In the genomic region with DNA sequence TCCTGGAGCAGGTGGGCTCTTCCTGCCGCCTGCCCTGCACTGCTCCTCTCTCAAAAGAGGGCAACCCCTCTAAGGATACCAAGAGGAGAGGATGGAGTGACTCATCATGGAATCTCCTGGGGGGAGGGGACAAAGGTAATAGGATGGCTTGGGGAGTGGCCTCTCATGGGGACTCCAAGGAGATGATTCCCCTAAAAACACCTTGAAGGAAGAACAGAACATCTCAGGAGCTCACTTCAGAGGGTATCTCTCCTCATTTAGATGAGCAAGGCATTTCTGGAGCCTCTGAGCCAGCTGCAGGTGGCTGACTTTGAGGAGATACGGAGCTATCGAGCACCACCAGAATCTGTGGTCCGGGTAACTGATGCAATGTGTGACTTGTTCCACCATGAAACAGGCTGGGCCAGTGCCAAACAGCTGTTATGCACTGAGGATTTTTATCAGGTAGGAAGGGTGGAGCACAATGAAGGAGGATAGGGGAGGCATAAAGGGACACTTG, we compare ENCODE assay signal across 1 cellular context.
TF ChIP-seq lines count a peak whose summit lies in the region.

No MANE protein-coding gene starts in this region.

TF ChIP-seq in K562, 482 proteins besides CTCF, POLR2A, EP300 and RAD21 (continued from another document):
- TF ChIP-seq, protein P1, sequence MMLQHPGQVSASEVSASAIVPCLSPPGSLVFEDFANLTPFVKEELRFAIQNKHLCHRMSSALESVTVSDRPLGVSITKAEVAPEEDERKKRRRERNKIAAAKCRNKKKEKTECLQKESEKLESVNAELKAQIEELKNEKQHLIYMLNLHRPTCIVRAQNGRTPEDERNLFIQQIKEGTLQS (IDR thresholded peaks at IDR 0.05) = peak; percentile 94
- TF ChIP-seq, protein P1 (CRISPR knock-in tag; conservative IDR thresholded peaks at IDR 0.05) = no peak; the same call in 1 of the 2 replicates
- peak; percentile 88 for TF ChIP-seq STAT5A (IDR thresholded peaks at IDR 0.05; ENCODE audit: borderline replicate concordance, low read length)
- TF ChIP-seq MECOM (CRISPR knock-in tag; IDR thresholded peaks at IDR 0.05) = 0 out of 2 replicates have a peak, but pooled peaks have one; percentile 52
- peak; percentile 55; the same call in 1 of the 2 replicates for TF ChIP-seq BHLHE40 (IDR thresholded peaks at IDR 0.05; ENCODE audit: low read length)
- peak; percentile 98 for TF ChIP-seq TEAD4 (IDR thresholded peaks at IDR 0.05; ENCODE audit: low read length)
- TF ChIP-seq TEAD4 (CRISPR knock-in tag; IDR thresholded peaks at IDR 0.05; ENCODE audit: borderline replicate concordance) = no peak
- TF ChIP-seq ZBTB7A (IDR thresholded peaks at IDR 0.05; ENCODE audit: borderline replicate concordance, control insufficient read depth, low read depth, low read length) = no peak
- peak; percentile 84 for TF ChIP-seq TAF9B (IDR thresholded peaks at IDR 0.05; ENCODE audit: partially characterized antibody)
- TF ChIP-seq, protein P2, sequence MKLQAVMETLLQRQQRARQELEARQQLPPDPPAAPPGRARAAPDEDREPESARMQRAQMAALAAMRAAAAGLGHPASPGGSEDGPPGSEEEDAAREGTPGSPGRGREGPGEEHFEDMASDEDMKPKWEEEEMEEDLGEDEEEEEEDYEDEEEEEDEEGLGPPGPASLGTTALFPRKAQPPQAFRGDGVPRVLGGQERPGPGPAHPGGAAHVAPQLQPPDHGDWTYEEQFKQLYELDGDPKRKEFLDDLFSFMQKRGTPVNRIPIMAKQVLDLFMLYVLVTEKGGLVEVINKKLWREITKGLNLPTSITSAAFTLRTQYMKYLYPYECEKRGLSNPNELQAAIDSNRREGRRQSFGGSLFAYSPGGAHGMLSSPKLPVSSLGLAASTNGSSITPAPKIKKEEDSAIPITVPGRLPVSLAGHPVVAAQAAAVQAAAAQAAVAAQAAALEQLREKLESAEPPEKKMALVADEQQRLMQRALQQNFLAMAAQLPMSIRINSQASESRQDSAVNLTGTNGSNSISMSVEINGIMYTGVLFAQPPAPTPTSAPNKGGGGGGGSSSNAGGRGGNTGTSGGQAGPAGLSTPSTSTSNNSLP (IDR thresholded peaks at IDR 0.05; ENCODE audit: borderline replicate concordance, low read depth, low read length) = peak; percentile 26; the same call in 1 of the 2 replicates
- TF ChIP-seq KDM1A (IDR thresholded peaks at IDR 0.05) = peak; percentile 50 to 69; a peak in 2 of 4 replicates
- TF ChIP-seq, protein P3, sequence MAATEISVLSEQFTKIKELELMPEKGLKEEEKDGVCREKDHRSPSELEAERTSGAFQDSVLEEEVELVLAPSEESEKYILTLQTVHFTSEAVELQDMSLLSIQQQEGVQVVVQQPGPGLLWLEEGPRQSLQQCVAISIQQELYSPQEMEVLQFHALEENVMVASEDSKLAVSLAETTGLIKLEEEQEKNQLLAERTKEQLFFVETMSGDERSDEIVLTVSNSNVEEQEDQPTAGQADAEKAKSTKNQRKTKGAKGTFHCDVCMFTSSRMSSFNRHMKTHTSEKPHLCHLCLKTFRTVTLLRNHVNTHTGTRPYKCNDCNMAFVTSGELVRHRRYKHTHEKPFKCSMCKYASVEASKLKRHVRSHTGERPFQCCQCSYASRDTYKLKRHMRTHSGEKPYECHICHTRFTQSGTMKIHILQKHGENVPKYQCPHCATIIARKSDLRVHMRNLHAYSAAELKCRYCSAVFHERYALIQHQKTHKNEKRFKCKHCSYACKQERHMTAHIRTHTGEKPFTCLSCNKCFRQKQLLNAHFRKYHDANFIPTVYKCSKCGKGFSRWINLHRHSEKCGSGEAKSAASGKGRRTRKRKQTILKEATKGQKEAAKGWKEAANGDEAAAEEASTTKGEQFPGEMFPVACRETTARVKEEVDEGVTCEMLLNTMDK (IDR thresholded peaks at IDR 0.05; ENCODE audit: borderline replicate concordance, insufficient read depth, low read depth, low read length, poor library complexity, severe bottlenecking) = no peak
- peak; percentile 28; the same call in 1 of the 2 replicates for TF ChIP-seq MAFK (IDR thresholded peaks at IDR 0.05; ENCODE audit: low read length)
- TF ChIP-seq, protein P4, sequence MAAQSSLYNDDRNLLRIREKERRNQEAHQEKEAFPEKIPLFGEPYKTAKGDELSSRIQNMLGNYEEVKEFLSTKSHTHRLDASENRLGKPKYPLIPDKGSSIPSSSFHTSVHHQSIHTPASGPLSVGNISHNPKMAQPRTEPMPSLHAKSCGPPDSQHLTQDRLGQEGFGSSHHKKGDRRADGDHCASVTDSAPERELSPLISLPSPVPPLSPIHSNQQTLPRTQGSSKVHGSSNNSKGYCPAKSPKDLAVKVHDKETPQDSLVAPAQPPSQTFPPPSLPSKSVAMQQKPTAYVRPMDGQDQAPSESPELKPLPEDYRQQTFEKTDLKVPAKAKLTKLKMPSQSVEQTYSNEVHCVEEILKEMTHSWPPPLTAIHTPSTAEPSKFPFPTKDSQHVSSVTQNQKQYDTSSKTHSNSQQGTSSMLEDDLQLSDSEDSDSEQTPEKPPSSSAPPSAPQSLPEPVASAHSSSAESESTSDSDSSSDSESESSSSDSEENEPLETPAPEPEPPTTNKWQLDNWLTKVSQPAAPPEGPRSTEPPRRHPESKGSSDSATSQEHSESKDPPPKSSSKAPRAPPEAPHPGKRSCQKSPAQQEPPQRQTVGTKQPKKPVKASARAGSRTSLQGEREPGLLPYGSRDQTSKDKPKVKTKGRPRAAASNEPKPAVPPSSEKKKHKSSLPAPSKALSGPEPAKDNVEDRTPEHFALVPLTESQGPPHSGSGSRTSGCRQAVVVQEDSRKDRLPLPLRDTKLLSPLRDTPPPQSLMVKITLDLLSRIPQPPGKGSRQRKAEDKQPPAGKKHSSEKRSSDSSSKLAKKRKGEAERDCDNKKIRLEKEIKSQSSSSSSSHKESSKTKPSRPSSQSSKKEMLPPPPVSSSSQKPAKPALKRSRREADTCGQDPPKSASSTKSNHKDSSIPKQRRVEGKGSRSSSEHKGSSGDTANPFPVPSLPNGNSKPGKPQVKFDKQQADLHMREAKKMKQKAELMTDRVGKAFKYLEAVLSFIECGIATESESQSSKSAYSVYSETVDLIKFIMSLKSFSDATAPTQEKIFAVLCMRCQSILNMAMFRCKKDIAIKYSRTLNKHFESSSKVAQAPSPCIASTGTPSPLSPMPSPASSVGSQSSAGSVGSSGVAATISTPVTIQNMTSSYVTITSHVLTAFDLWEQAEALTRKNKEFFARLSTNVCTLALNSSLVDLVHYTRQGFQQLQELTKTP (IDR thresholded peaks at IDR 0.05; ENCODE audit: low read depth in 1 of 2, partially characterized antibody in 2 of 2) = peak in 1 of 2 experiments; percentile 72
- TF ChIP-seq SMARCA4 (IDR thresholded peaks at IDR 0.05) = peak; percentile 91
- TF ChIP-seq MAFG (tag; conservative IDR thresholded peaks at IDR 0.05) = 0 out of 2 replicates have a peak, but pooled peaks have one; percentile 20
- no peak for TF ChIP-seq MBD2 (IDR thresholded peaks at IDR 0.05; ENCODE audit: borderline replicate concordance, low read depth)
- TF ChIP-seq, protein P5, sequence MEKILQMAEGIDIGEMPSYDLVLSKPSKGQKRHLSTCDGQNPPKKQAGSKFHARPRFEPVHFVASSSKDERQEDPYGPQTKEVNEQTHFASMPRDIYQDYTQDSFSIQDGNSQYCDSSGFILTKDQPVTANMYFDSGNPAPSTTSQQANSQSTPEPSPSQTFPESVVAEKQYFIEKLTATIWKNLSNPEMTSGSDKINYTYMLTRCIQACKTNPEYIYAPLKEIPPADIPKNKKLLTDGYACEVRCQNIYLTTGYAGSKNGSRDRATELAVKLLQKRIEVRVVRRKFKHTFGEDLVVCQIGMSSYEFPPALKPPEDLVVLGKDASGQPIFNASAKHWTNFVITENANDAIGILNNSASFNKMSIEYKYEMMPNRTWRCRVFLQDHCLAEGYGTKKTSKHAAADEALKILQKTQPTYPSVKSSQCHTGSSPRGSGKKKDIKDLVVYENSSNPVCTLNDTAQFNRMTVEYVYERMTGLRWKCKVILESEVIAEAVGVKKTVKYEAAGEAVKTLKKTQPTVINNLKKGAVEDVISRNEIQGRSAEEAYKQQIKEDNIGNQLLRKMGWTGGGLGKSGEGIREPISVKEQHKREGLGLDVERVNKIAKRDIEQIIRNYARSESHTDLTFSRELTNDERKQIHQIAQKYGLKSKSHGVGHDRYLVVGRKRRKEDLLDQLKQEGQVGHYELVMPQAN (IDR thresholded peaks at IDR 0.05; ENCODE audit: borderline replicate concordance) = no peak
- TF ChIP-seq CTBP1 (IDR thresholded peaks at IDR 0.05; ENCODE audit: borderline replicate concordance) = peak; percentile 99
- TF ChIP-seq NBN (IDR thresholded peaks at IDR 0.05; ENCODE audit: low read depth) = peak; percentile 70
- TF ChIP-seq, protein P6, sequence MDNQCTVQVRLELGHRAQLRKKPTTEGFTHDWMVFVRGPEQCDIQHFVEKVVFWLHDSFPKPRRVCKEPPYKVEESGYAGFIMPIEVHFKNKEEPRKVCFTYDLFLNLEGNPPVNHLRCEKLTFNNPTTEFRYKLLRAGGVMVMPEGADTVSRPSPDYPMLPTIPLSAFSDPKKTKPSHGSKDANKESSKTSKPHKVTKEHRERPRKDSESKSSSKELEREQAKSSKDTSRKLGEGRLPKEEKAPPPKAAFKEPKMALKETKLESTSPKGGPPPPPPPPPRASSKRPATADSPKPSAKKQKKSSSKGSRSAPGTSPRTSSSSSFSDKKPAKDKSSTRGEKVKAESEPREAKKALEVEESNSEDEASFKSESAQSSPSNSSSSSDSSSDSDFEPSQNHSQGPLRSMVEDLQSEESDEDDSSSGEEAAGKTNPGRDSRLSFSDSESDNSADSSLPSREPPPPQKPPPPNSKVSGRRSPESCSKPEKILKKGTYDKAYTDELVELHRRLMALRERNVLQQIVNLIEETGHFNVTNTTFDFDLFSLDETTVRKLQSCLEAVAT (IDR thresholded peaks at IDR 0.05) = peak in 1 of 2 experiments; percentile 89; a peak in 2 of 4 replicates
